ENCODE assay signal across 1 cellular context in the genomic region with DNA sequence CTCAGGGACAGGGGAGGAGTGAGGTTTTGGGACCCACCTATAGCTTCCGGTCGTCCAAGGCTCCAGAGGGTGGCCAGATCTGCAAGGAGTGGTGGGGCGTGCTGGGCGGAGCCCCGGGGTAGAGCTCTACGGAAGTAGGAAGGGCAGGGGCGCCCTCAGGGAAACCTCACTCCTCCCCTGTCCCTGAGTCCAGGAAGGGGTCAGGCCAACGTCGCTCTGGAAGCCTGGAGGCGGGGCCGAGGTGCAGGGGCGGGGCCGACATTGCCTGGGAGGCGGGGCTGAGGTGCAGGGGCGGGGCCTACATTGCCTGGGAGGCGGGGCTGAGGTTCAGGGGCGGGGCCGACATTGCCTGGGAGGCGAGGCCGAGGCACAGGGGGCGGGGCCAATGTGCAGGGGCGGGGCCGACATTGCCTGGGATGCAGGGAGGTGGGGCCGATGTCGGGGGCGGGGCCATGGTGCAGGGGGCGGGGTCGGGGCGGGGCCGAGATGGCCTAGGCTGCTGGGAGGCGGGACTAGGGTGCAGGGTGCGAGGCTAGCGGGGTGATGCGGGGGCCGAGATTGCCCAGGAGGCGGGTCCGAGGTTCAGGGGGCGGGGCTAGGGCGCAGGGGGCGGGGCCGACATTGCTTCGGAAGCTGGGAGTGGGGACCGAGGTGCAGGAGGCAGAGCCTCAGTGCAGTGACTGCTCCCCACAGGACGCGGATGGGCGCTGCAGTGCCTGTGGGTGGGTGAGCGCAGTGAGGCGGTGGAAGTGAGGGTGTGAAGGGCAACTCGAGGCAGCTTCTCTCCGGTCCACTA.
TF ChIP-seq lines count a peak whose summit lies in the region.

No MANE protein-coding gene starts in this region.

TF ChIP-seq in GM12878, 131 proteins besides CTCF, POLR2A, EP300 and RAD21:
- TF ChIP-seq, protein P1, sequence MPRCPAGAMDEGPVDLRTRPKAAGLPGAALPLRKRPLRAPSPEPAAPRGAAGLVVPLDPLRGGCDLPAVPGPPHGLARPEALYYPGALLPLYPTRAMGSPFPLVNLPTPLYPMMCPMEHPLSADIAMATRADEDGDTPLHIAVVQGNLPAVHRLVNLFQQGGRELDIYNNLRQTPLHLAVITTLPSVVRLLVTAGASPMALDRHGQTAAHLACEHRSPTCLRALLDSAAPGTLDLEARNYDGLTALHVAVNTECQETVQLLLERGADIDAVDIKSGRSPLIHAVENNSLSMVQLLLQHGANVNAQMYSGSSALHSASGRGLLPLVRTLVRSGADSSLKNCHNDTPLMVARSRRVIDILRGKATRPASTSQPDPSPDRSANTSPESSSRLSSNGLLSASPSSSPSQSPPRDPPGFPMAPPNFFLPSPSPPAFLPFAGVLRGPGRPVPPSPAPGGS (IDR thresholded peaks at IDR 0.05; ENCODE audit: borderline replicate concordance, insufficient read depth, low read depth, low read length, poor library complexity, severe bottlenecking): no peak
- TF ChIP-seq PML (IDR thresholded peaks at IDR 0.05; ENCODE audit: low read length) (no peak), TCF12 (IDR thresholded peaks at IDR 0.05; ENCODE audit: low read depth, low read length) (no peak), MEF2A (IDR thresholded peaks at IDR 0.05; ENCODE audit: insufficient read depth, low read depth, low read length) (no peak), TAF1 (IDR thresholded peaks at IDR 0.05; ENCODE audit: borderline replicate concordance, low read depth, low read length) (no peak), JUNB (IDR thresholded peaks at IDR 0.05) (no peak), EED (IDR thresholded peaks at IDR 0.05; ENCODE audit: low read depth) (no peak), PAX8 (IDR thresholded peaks at IDR 0.05) (no peak)
- TF ChIP-seq, protein P2, sequence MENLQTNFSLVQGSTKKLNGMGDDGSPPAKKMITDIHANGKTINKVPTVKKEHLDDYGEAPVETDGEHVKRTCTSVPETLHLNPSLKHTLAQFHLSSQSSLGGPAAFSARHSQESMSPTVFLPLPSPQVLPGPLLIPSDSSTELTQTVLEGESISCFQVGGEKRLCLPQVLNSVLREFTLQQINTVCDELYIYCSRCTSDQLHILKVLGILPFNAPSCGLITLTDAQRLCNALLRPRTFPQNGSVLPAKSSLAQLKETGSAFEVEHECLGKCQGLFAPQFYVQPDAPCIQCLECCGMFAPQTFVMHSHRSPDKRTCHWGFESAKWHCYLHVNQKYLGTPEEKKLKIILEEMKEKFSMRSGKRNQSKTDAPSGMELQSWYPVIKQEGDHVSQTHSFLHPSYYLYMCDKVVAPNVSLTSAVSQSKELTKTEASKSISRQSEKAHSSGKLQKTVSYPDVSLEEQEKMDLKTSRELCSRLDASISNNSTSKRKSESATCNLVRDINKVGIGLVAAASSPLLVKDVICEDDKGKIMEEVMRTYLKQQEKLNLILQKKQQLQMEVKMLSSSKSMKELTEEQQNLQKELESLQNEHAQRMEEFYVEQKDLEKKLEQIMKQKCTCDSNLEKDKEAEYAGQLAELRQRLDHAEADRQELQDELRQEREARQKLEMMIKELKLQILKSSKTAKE (IDR thresholded peaks at IDR 0.05; ENCODE audit: low read depth, poor library complexity, severe bottlenecking): no peak
- TF ChIP-seq, protein P3, sequence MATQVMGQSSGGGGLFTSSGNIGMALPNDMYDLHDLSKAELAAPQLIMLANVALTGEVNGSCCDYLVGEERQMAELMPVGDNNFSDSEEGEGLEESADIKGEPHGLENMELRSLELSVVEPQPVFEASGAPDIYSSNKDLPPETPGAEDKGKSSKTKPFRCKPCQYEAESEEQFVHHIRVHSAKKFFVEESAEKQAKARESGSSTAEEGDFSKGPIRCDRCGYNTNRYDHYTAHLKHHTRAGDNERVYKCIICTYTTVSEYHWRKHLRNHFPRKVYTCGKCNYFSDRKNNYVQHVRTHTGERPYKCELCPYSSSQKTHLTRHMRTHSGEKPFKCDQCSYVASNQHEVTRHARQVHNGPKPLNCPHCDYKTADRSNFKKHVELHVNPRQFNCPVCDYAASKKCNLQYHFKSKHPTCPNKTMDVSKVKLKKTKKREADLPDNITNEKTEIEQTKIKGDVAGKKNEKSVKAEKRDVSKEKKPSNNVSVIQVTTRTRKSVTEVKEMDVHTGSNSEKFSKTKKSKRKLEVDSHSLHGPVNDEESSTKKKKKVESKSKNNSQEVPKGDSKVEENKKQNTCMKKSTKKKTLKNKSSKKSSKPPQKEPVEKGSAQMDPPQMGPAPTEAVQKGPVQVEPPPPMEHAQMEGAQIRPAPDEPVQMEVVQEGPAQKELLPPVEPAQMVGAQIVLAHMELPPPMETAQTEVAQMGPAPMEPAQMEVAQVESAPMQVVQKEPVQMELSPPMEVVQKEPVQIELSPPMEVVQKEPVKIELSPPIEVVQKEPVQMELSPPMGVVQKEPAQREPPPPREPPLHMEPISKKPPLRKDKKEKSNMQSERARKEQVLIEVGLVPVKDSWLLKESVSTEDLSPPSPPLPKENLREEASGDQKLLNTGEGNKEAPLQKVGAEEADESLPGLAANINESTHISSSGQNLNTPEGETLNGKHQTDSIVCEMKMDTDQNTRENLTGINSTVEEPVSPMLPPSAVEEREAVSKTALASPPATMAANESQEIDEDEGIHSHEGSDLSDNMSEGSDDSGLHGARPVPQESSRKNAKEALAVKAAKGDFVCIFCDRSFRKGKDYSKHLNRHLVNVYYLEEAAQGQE (IDR thresholded peaks at IDR 0.05; ENCODE audit: low read depth, low read length): no peak
